In genomic region chr12:15186593-15186992, GRCh38 we compare ENCODE assay signal across 19 cellular contexts. TPM values are rescaled to one million over a fixed set of nuclear protein-coding genes. Genes with fewer than 3 reads are reported as not detected.
DNase-seq lines count a peak whose midpoint lies in the region; ATAC-seq and FAIRE-seq lines count a peak whose summit lies in the region.
"Had no signal": no experiment of that assay in that cellular context is flagged by ENCODE, and none has a peak within 500 bp of the region (broad histone marks: within the 10 kb centered on the region; RNA-seq: fewer than 3 reads in every experiment).

No MANE protein-coding gene starts in this region.

- ATAC-seq in effector memory CD8-positive, alpha-beta T cell (replicated peaks), result no peak

- no peak overlapping the region for H3K4me3 Mint-ChIP-seq in CD4-positive, alpha-beta memory T cell
- no peak overlapping the region for H3K4me3 Mint-ChIP-seq in effector memory CD8-positive, alpha-beta T cell
- no peak overlapping the region for H3K4me3 Mint-ChIP-seq in immature natural killer cell
- H3K4me3 Mint-ChIP-seq: activated CD4-positive, alpha-beta memory T cell treated with anti-CD3 and anti-CD28 coated beads for 36 hours had no signal

- no peaks in the 10 kb centered on the region for H3K36me3 ChIP-seq in rectal smooth muscle tissue (ENCODE audit: control insufficient read depth, insufficient read depth, low read length)
- H3K36me3 ChIP-seq in CD4-positive, alpha-beta memory T cell (ENCODE audit: insufficient read depth, low read length), result no peaks in the 10 kb centered on the region

- DNase-seq in COLO668 (lab: John Stamatoyannopoulos, UW; ENCODE audit: unreplicated experiment), result peak; percentile 3
- DNase-seq in NCI-H2227 (lab: John Stamatoyannopoulos, UW; ENCODE audit: unreplicated experiment), result peak; percentile 45
- no peak for DNase-seq in cerebellum (ENCODE audit: low spot score)
- no peak for DNase-seq in CD4-positive, alpha-beta memory T cell
- DNase-seq in effector memory CD8-positive, alpha-beta T cell, result no peak
- DNase-seq in immature natural killer cell, result no peak
- DNase-seq: activated CD4-positive, alpha-beta memory T cell treated with anti-CD3 and anti-CD28 coated beads for 36 hours; erythroblast; head of caudate nucleus; NCI-H1930; SIG-M5; trophoblast cell had no signal

- intact Hi-C loops in CD4-positive, alpha-beta memory T cell (cut with micrococcal nuclease), result no loop called here

- H3K36me3 Mint-ChIP-seq in CD4-positive, alpha-beta memory T cell, result no peaks in the 10 kb centered on the region
- no peaks in the 10 kb centered on the region for H3K36me3 Mint-ChIP-seq in effector memory CD8-positive, alpha-beta T cell (ENCODE audit: insufficient read depth)
- H3K36me3 Mint-ChIP-seq in immature natural killer cell, result no peaks in the 10 kb centered on the region
- H3K36me3 Mint-ChIP-seq: activated CD4-positive, alpha-beta memory T cell treated with anti-CD3 and anti-CD28 coated beads for 36 hours had no signal

- H3K9me3 ChIP-seq in CD4-positive, alpha-beta memory T cell (ENCODE audit: control insufficient read depth in 1 of 2, low read length in 2 of 2), result no peaks in the 10 kb centered on the region

- H3K27ac ChIP-seq in rectal smooth muscle tissue (ENCODE audit: low read depth, low read length), result peak overlapping the region; percentile 72
- H3K27ac ChIP-seq in CD4-positive, alpha-beta memory T cell (ENCODE audit: low read depth, low read length), result no peak overlapping the region

- H3K4me3 ChIP-seq in rectal smooth muscle tissue (ENCODE audit: low read length), result no peak overlapping the region
- no peak overlapping the region for H3K4me3 ChIP-seq in CD4-positive, alpha-beta memory T cell (ENCODE audit: low read length in 2 of 2)

- peaks cover 5 to 6% of the 10 kb centered on the region in 2 donors for H3K27me3 Mint-ChIP-seq in CD4-positive, alpha-beta memory T cell
- H3K27me3 Mint-ChIP-seq in effector memory CD8-positive, alpha-beta T cell, result peaks cover 7 to 14% of the 10 kb centered on the region in 2 donors
- peaks cover 0 to 2% (median 0%) of the 10 kb centered on the region in 3 donors for H3K27me3 Mint-ChIP-seq in immature natural killer cell (ENCODE audit: low read depth in 3 of 3)
- H3K27me3 Mint-ChIP-seq: activated CD4-positive, alpha-beta memory T cell treated with anti-CD3 and anti-CD28 coated beads for 36 hours; progenitor cell of endocrine pancreas had no signal

- CTCF ChIA-PET in CD4-positive, alpha-beta memory T cell (lab: Charles Lee; ENCODE audit: partially characterized antibody), result no interaction called here

- no peak overlapping the region for H3K9ac ChIP-seq in rectal smooth muscle tissue (ENCODE audit: low read length)

- H3K27me3 ChIP-seq in rectal smooth muscle tissue (ENCODE audit: control insufficient read depth, insufficient read depth, low read length), result no peaks in the 10 kb centered on the region
- H3K27me3 ChIP-seq in CD4-positive, alpha-beta memory T cell (ENCODE audit: insufficient read depth, low read length), result no peaks in the 10 kb centered on the region

- FAIRE-seq in endometrium (lab: Jason Lieb, UNC), result peak; percentile 43
- FAIRE-seq: keratinocyte had no signal

- H3K27ac Mint-ChIP-seq in CD4-positive, alpha-beta memory T cell, result peak overlapping the region in 1 of 7 donors; percentile 7
- no peak overlapping the region for H3K27ac Mint-ChIP-seq in effector memory CD8-positive, alpha-beta T cell
- no peak overlapping the region for H3K27ac Mint-ChIP-seq in immature natural killer cell
- H3K27ac Mint-ChIP-seq: activated CD4-positive, alpha-beta memory T cell treated with anti-CD3 and anti-CD28 coated beads for 36 hours; progenitor cell of endocrine pancreas had no signal

- H3K4me1 Mint-ChIP-seq in CD4-positive, alpha-beta memory T cell, result peaks cover 0 to under 1% (median 0%) of the 10 kb centered on the region in 4 donors
- H3K4me1 Mint-ChIP-seq in effector memory CD8-positive, alpha-beta T cell (ENCODE audit: low read depth in 2 of 2), result no peaks in the 10 kb centered on the region
- no peaks in the 10 kb centered on the region for H3K4me1 Mint-ChIP-seq in immature natural killer cell

- H3K4me1 ChIP-seq in rectal smooth muscle tissue (ENCODE audit: control insufficient read depth, insufficient read depth, low read length), result peaks cover 29% of the 10 kb centered on the region
- H3K4me1 ChIP-seq in CD4-positive, alpha-beta memory T cell (ENCODE audit: insufficient read depth, low read length), result no peaks in the 10 kb centered on the region

- no peaks in the 10 kb centered on the region for H3K9me3 Mint-ChIP-seq in CD4-positive, alpha-beta memory T cell
- H3K9me3 Mint-ChIP-seq in effector memory CD8-positive, alpha-beta T cell, result no peaks in the 10 kb centered on the region
- no peaks in the 10 kb centered on the region for H3K9me3 Mint-ChIP-seq in immature natural killer cell
- H3K9me3 Mint-ChIP-seq: activated CD4-positive, alpha-beta memory T cell treated with anti-CD3 and anti-CD28 coated beads for 36 hours had no signal

- POLR2A ChIA-PET in CD4-positive, alpha-beta memory T cell (lab: Charles Lee; ENCODE audit: partially characterized antibody), result no interaction called here

RNA-seq across cellular contexts. Expression of gene RERG, which starts 34.6 kb away (rescaled TPM):
- total RNA-seq in cerebellum, result 20.7 TPM
- not detected for total RNA-seq in CD4-positive, alpha-beta memory T cell
- polyA plus RNA-seq in CD4-positive, alpha-beta memory T cell, result not detected
- polyA plus RNA-seq in immature natural killer cell, result not detected
- total RNA-seq: activated CD4-positive, alpha-beta memory T cell treated with anti-CD3 and anti-CD28 coated beads for 36 hours; HT1080; mononuclear cell had no signal
- polyA plus RNA-seq: BJ, keratinocyte had no signal

Comparison
In these comparisons a context has a peak if more than half of its experiments do, and no peak if none do; other contexts are left out.
1. DNase-seq: peak in COLO668 (single experiment) and NCI-H2227 (single experiment); none in cerebellum (single experiment), CD4-positive, alpha-beta memory T cell (0 of 5), effector memory CD8-positive, alpha-beta T cell (0 of 3) and immature natural killer cell (0 of 3).
2. RNA of gene RERG, which starts 34.6 kb away (total RNA-seq): 20.7 TPM in cerebellum (single experiment); not detected in CD4-positive, alpha-beta memory T cell; every median in the first group is over 10 times any median in the second.